Comparison of ENCODE assay signal across 1 cellular context in the genomic region with DNA sequence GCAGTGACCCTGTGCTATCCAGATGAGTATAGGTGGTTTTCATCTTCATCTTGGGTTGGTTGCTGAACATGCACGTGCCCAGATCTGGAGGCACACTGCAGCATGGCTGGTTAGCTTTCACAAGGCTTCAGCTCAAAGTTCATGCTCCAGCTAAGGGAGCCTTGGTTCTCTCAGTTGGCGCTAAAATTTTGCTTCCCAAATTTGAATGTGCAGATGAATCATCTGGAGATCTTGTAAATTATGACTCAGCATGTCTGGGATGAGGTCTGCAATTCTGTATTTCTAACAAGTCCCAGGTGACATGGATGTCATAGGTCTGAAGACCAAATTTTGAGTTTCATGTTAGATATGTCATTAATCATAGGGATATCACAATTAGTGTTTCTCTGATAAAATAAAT.
TF ChIP-seq lines count a peak whose summit lies in the region.

No MANE protein-coding gene starts in this region.

TF ChIP-seq in K562, 482 proteins besides CTCF, POLR2A, EP300 and RAD21 (continued from another document and continues in another):
- TF ChIP-seq, protein P1, sequence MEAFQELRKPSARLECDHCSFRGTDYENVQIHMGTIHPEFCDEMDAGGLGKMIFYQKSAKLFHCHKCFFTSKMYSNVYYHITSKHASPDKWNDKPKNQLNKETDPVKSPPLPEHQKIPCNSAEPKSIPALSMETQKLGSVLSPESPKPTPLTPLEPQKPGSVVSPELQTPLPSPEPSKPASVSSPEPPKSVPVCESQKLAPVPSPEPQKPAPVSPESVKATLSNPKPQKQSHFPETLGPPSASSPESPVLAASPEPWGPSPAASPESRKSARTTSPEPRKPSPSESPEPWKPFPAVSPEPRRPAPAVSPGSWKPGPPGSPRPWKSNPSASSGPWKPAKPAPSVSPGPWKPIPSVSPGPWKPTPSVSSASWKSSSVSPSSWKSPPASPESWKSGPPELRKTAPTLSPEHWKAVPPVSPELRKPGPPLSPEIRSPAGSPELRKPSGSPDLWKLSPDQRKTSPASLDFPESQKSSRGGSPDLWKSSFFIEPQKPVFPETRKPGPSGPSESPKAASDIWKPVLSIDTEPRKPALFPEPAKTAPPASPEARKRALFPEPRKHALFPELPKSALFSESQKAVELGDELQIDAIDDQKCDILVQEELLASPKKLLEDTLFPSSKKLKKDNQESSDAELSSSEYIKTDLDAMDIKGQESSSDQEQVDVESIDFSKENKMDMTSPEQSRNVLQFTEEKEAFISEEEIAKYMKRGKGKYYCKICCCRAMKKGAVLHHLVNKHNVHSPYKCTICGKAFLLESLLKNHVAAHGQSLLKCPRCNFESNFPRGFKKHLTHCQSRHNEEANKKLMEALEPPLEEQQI (IDR thresholded peaks at IDR 0.05), result no peak
- TF ChIP-seq, protein P2, sequence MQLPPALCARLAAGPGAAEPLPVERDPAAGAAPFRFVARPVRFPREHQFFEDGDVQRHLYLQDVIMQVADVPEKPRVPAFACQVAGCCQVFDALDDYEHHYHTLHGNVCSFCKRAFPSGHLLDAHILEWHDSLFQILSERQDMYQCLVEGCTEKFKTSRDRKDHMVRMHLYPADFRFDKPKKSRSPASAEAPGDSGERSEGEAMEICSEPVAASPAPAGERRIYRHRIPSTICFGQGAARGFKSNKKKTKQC (CRISPR knock-in tag; IDR thresholded peaks at IDR 0.05), result no peak
- TF ChIP-seq ZNF274 (IDR thresholded peaks at IDR 0.05; ENCODE audit: borderline replicate concordance, low read depth, low read length), result no peak
- TF ChIP-seq ZSCAN32 (CRISPR knock-in tag; IDR thresholded peaks at IDR 0.05), result no peak
- no peak for TF ChIP-seq FUS (optimal IDR thresholded peaks at IDR 0.05; ENCODE audit: low read depth, low read length)
- TF ChIP-seq ZNF197 (CRISPR knock-in tag; IDR thresholded peaks at IDR 0.05; ENCODE audit: low read depth), result no peak
- TF ChIP-seq ZNF354B (CRISPR knock-in tag; IDR thresholded peaks at IDR 0.05), result no peak
- TF ChIP-seq PHF20 (IDR thresholded peaks at IDR 0.05; ENCODE audit: partially characterized antibody), result no peak
- TF ChIP-seq BACH1 (tag; IDR thresholded peaks at IDR 0.05), result peak; percentile 83
- TF ChIP-seq RB1 (IDR thresholded peaks at IDR 0.05; ENCODE audit: low read depth), result no peak
- TF ChIP-seq MXI1 (IDR thresholded peaks at IDR 0.05; ENCODE audit: low read depth, low read length), result no peak
- TF ChIP-seq, protein P3, sequence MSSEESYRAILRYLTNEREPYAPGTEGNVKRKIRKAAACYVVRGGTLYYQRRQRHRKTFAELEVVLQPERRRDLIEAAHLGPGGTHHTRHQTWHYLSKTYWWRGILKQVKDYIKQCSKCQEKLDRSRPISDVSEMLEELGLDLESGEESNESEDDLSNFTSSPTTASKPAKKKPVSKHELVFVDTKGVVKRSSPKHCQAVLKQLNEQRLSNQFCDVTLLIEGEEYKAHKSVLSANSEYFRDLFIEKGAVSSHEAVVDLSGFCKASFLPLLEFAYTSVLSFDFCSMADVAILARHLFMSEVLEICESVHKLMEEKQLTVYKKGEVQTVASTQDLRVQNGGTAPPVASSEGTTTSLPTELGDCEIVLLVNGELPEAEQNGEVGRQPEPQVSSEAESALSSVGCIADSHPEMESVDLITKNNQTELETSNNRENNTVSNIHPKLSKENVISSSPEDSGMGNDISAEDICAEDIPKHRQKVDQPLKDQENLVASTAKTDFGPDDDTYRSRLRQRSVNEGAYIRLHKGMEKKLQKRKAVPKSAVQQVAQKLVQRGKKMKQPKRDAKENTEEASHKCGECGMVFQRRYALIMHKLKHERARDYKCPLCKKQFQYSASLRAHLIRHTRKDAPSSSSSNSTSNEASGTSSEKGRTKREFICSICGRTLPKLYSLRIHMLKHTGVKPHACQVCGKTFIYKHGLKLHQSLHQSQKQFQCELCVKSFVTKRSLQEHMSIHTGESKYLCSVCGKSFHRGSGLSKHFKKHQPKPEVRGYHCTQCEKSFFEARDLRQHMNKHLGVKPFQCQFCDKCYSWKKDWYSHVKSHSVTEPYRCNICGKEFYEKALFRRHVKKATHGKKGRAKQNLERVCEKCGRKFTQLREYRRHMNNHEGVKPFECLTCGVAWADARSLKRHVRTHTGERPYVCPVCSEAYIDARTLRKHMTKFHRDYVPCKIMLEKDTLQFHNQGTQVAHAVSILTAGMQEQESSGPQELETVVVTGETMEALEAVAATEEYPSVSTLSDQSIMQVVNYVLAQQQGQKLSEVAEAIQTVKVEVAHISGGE (CRISPR knock-in tag; IDR thresholded peaks at IDR 0.05), result no peak
- no peak for TF ChIP-seq TCF7 (IDR thresholded peaks at IDR 0.05; ENCODE audit: borderline replicate concordance)
- no peak for TF ChIP-seq ZNF551 (CRISPR knock-in tag; IDR thresholded peaks at IDR 0.05)
- no peak for TF ChIP-seq RHOXF2B (CRISPR knock-in tag; conservative IDR thresholded peaks at IDR 0.05)
- TF ChIP-seq GATA2 (CRISPR knock-in tag; IDR thresholded peaks at IDR 0.05), result no peak
- no peak for TF ChIP-seq NR2C2 (CRISPR knock-in tag; IDR thresholded peaks at IDR 0.05)
- TF ChIP-seq NR2C2 (tag; IDR thresholded peaks at IDR 0.05), result no peak
- TF ChIP-seq ETV5 (CRISPR knock-in tag; IDR thresholded peaks at IDR 0.05; ENCODE audit: low read depth), result no peak
- TF ChIP-seq FOS (IDR thresholded peaks at IDR 0.05; ENCODE audit: extremely low read depth, insufficient read length), result peak; percentile 5
- TF ChIP-seq ZNF24 (IDR thresholded peaks at IDR 0.05), result no peak
- TF ChIP-seq ERF (CRISPR knock-in tag; IDR thresholded peaks at IDR 0.05), result no peak
- peak; percentile 75; the same call in 1 of the 2 replicates for TF ChIP-seq MAFK (IDR thresholded peaks at IDR 0.05; ENCODE audit: low read length)
- TF ChIP-seq, protein P4, sequence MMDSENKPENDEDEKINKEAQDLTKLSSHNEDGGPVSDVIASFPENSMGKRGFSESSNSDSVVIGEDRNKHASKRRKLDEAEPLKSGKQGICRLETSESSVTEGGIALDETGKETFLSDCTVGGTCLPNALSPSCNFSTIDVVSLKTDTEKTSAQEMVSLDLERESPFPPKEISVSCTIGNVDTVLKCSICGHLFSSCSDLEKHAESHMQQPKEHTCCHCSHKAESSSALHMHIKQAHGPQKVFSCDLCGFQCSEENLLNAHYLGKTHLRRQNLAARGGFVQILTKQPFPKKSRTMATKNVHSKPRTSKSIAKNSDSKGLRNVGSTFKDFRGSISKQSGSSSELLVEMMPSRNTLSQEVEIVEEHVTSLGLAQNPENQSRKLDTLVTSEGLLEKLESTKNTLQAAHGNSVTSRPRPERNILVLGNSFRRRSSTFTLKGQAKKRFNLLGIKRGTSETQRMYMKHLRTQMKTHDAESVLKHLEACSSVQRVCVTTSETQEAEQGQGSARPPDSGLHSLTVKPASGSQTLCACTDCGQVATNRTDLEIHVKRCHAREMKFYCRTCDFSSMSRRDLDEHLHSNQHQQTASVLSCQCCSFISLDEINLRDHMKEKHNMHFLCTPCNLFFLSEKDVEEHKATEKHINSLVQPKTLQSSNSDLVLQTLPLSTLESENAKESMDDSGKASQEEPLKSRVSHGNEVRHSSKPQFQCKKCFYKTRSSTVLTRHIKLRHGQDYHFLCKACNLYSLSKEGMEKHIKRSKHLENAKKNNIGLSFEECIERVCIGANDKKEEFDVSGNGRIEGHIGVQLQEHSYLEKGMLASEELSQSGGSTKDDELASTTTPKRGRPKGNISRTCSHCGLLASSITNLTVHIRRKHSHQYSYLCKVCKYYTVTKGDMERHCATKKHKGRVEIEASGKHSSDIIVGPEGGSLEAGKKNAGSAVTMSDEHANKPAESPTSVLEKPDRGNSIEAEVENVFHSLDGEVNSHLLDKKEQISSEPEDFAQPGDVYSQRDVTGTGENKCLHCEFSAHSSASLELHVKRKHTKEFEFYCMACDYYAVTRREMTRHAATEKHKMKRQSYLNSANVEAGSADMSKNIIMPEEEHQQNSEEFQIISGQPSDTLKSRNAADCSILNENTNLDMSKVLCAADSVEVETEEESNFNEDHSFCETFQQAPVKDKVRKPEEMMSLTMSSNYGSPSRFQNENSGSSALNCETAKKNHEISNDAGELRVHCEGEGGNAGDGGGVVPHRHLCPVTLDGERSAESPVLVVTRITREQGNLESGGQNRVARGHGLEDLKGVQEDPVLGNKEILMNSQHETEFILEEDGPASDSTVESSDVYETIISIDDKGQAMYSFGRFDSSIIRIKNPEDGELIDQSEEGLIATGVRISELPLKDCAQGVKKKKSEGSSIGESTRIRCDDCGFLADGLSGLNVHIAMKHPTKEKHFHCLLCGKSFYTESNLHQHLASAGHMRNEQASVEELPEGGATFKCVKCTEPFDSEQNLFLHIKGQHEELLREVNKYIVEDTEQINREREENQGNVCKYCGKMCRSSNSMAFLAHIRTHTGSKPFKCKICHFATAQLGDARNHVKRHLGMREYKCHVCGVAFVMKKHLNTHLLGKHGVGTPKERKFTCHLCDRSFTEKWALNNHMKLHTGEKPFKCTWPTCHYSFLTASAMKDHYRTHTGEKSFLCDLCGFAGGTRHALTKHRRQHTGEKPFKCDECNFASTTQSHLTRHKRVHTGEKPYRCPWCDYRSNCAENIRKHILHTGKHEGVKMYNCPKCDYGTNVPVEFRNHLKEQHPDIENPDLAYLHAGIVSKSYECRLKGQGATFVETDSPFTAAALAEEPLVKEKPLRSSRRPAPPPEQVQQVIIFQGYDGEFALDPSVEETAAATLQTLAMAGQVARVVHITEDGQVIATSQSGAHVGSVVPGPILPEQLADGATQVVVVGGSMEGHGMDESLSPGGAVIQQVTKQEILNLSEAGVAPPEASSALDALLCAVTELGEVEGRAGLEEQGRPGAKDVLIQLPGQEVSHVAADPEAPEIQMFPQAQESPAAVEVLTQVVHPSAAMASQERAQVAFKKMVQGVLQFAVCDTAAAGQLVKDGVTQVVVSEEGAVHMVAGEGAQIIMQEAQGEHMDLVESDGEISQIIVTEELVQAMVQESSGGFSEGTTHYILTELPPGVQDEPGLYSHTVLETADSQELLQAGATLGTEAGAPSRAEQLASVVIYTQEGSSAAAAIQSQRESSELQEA (IDR thresholded peaks at IDR 0.05; ENCODE audit: low read depth), result no peak
- TF ChIP-seq, protein P5, sequence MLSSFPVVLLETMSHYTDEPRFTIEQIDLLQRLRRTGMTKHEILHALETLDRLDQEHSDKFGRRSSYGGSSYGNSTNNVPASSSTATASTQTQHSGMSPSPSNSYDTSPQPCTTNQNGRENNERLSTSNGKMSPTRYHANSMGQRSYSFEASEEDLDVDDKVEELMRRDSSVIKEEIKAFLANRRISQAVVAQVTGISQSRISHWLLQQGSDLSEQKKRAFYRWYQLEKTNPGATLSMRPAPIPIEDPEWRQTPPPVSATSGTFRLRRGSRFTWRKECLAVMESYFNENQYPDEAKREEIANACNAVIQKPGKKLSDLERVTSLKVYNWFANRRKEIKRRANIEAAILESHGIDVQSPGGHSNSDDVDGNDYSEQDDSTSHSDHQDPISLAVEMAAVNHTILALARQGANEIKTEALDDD (IDR thresholded peaks at IDR 0.05), result no peak
- TF ChIP-seq, protein P6, sequence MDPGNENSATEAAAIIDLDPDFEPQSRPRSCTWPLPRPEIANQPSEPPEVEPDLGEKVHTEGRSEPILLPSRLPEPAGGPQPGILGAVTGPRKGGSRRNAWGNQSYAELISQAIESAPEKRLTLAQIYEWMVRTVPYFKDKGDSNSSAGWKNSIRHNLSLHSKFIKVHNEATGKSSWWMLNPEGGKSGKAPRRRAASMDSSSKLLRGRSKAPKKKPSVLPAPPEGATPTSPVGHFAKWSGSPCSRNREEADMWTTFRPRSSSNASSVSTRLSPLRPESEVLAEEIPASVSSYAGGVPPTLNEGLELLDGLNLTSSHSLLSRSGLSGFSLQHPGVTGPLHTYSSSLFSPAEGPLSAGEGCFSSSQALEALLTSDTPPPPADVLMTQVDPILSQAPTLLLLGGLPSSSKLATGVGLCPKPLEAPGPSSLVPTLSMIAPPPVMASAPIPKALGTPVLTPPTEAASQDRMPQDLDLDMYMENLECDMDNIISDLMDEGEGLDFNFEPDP (CRISPR knock-in tag; IDR thresholded peaks at IDR 0.05), result no peak
- peak; percentile 78; the same call in 1 of the 2 replicates for TF ChIP-seq MAFF (IDR thresholded peaks at IDR 0.05; ENCODE audit: low read length)
- TF ChIP-seq ZNF282 (CRISPR knock-in tag; IDR thresholded peaks at IDR 0.05), result no peak
- no peak for TF ChIP-seq ZNF830 (CRISPR knock-in tag; IDR thresholded peaks at IDR 0.05)
- TF ChIP-seq FOSL1 (tag; conservative IDR thresholded peaks at IDR 0.05), result peak; percentile 83
- TF ChIP-seq, protein P7, sequence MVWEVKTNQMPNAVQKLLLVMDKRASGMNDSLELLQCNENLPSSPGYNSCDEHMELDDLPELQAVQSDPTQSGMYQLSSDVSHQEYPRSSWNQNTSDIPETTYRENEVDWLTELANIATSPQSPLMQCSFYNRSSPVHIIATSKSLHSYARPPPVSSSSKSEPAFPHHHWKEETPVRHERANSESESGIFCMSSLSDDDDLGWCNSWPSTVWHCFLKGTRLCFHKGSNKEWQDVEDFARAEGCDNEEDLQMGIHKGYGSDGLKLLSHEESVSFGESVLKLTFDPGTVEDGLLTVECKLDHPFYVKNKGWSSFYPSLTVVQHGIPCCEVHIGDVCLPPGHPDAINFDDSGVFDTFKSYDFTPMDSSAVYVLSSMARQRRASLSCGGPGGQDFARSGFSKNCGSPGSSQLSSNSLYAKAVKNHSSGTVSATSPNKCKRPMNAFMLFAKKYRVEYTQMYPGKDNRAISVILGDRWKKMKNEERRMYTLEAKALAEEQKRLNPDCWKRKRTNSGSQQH (CRISPR knock-in tag; IDR thresholded peaks at IDR 0.05), result no peak
- TF ChIP-seq RBBP5 (IDR thresholded peaks at IDR 0.05; ENCODE audit: borderline replicate concordance, insufficient read depth, low read length, poor library complexity, severe bottlenecking), result no peak
- TF ChIP-seq, protein P8, sequence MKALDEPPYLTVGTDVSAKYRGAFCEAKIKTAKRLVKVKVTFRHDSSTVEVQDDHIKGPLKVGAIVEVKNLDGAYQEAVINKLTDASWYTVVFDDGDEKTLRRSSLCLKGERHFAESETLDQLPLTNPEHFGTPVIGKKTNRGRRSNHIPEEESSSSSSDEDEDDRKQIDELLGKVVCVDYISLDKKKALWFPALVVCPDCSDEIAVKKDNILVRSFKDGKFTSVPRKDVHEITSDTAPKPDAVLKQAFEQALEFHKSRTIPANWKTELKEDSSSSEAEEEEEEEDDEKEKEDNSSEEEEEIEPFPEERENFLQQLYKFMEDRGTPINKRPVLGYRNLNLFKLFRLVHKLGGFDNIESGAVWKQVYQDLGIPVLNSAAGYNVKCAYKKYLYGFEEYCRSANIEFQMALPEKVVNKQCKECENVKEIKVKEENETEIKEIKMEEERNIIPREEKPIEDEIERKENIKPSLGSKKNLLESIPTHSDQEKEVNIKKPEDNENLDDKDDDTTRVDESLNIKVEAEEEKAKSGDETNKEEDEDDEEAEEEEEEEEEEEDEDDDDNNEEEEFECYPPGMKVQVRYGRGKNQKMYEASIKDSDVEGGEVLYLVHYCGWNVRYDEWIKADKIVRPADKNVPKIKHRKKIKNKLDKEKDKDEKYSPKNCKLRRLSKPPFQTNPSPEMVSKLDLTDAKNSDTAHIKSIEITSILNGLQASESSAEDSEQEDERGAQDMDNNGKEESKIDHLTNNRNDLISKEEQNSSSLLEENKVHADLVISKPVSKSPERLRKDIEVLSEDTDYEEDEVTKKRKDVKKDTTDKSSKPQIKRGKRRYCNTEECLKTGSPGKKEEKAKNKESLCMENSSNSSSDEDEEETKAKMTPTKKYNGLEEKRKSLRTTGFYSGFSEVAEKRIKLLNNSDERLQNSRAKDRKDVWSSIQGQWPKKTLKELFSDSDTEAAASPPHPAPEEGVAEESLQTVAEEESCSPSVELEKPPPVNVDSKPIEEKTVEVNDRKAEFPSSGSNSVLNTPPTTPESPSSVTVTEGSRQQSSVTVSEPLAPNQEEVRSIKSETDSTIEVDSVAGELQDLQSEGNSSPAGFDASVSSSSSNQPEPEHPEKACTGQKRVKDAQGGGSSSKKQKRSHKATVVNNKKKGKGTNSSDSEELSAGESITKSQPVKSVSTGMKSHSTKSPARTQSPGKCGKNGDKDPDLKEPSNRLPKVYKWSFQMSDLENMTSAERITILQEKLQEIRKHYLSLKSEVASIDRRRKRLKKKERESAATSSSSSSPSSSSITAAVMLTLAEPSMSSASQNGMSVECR (CRISPR knock-in tag; IDR thresholded peaks at IDR 0.05), result no peak
- TF ChIP-seq ZNF174 (CRISPR knock-in tag; IDR thresholded peaks at IDR 0.05), result no peak
- peak; percentile 17; the same call in 1 of the 2 replicates for TF ChIP-seq SMARCE1 (IDR thresholded peaks at IDR 0.05)
- TF ChIP-seq RBM34 (IDR thresholded peaks at IDR 0.05; ENCODE audit: borderline replicate concordance, insufficient read depth, low read length), result no peak
